In genomic region chr2:207481924-207482323, GRCh38 we compare ENCODE assay signal across 14 cellular contexts. TPM values are rescaled to one million over a fixed set of nuclear protein-coding genes. Genes with fewer than 3 reads are reported as not detected.
DNase-seq lines count a peak whose midpoint lies in the region; ATAC-seq and TF ChIP-seq lines count a peak whose summit lies in the region.
"Had no signal": no experiment of that assay in that cellular context is flagged by ENCODE, and none has a peak within 500 bp of the region (broad histone marks: within the 10 kb centered on the region; RNA-seq: fewer than 3 reads in every experiment).

No MANE protein-coding gene starts in this region.

- no peaks in the 10 kb centered on the region for H3K36me3 Mint-ChIP-seq in CD4-positive, alpha-beta T cell (ENCODE audit: low read depth)
- H3K36me3 Mint-ChIP-seq in neural progenitor cell (no peaks in the 10 kb centered on the region), nephron progenitor cell (ENCODE audit: low read depth) (no peaks in the 10 kb centered on the region)
- H3K36me3 Mint-ChIP-seq: activated naive CD4-positive, alpha-beta T cell treated with anti-CD3 and anti-CD28 coated beads, Interleukin-2, amount 10 ng/mL, durations not matched to agents 7 days and 5 days had no signal

- DNase-seq in CD4-positive, alpha-beta T cell = no peak
- DNase-seq in NCI-H446 (lab: John Stamatoyannopoulos, UW) (peak; percentile 45 to 61), coronary artery (ENCODE audit: low spot score) (peak; percentile 58), neural progenitor cell (ENCODE audit: low spot score) (peak; percentile 19), medulla oblongata (ENCODE audit: extremely low spot score) (no peak), nephron progenitor cell (no peak), GM23248 (no peak), uterus (no peak)
- DNase-seq: activated naive CD4-positive, alpha-beta T cell treated with anti-CD3 and anti-CD28 coated beads, Interleukin-2, amount 10 ng/mL, durations not matched to agents 7 days and 5 days; effector memory CD8-positive, alpha-beta T cell; mucosa of descending colon had no signal

- peak overlapping the region; percentile 30 for H3K4me3 Mint-ChIP-seq in CD4-positive, alpha-beta T cell
- H3K4me3 Mint-ChIP-seq in neural progenitor cell (no peak overlapping the region), nephron progenitor cell (no peak overlapping the region)
- H3K4me3 Mint-ChIP-seq: activated naive CD4-positive, alpha-beta T cell treated with anti-CD3 and anti-CD28 coated beads, Interleukin-2, amount 10 ng/mL, durations not matched to agents 7 days and 5 days; effector memory CD8-positive, alpha-beta T cell had no signal

- peaks cover 52% of the 10 kb centered on the region for H3K4me1 Mint-ChIP-seq in CD4-positive, alpha-beta T cell (ENCODE audit: low read depth)
- peaks cover 30% of the 10 kb centered on the region for H3K4me1 Mint-ChIP-seq in neural progenitor cell
- H3K4me1 Mint-ChIP-seq in nephron progenitor cell = peaks cover 16% of the 10 kb centered on the region

- H3K27me3 Mint-ChIP-seq in CD4-positive, alpha-beta T cell = no peaks in the 10 kb centered on the region
- H3K27me3 Mint-ChIP-seq in neural progenitor cell (ENCODE audit: insufficient read depth, low read depth) (no peaks in the 10 kb centered on the region), nephron progenitor cell (ENCODE audit: low read depth, poor library complexity) (peaks cover 3% of the 10 kb centered on the region)
- H3K27me3 Mint-ChIP-seq: effector memory CD8-positive, alpha-beta T cell had no signal

- H3K9ac ChIP-seq in neural progenitor cell = no peak overlapping the region
- no peak overlapping the region for H3K9ac ChIP-seq in GM23248

- POLR2A ChIA-PET in CD4-positive, alpha-beta T cell (lab: Charles Lee) = interaction anchor here (0.7 to 3.5 kb wide), 2 partner anchors 48 to 316 kb away, joined by 4 to 25 read pairs; partner anchors contain the start of genes CREB1 and KLF7

- H3K9me3 Mint-ChIP-seq in CD4-positive, alpha-beta T cell = no peaks in the 10 kb centered on the region
- H3K9me3 Mint-ChIP-seq in neural progenitor cell (no peaks in the 10 kb centered on the region), nephron progenitor cell (no peaks in the 10 kb centered on the region)
- H3K9me3 Mint-ChIP-seq: activated naive CD4-positive, alpha-beta T cell treated with anti-CD3 and anti-CD28 coated beads, Interleukin-2, amount 10 ng/mL, durations not matched to agents 7 days and 5 days; effector memory CD8-positive, alpha-beta T cell had no signal

- no peak overlapping the region for H3K27ac ChIP-seq in CD4-positive, alpha-beta T cell (ENCODE audit: low read depth, low read length)
- H3K27ac ChIP-seq in coronary artery (no peak overlapping the region), neural progenitor cell (no peak overlapping the region), GM23248 (no peak overlapping the region), uterus (no peak overlapping the region)
- H3K27ac ChIP-seq: SK-N-MC had no signal

- H3K4me2 ChIP-seq in neural progenitor cell = no peak overlapping the region
- no peak overlapping the region for H3K4me2 ChIP-seq in GM23248 (ENCODE audit: unreplicated experiment)

- no peak for TF ChIP-seq CTCF in CD4-positive, alpha-beta T cell (IDR thresholded peaks at IDR 0.05)
- TF ChIP-seq CTCF in coronary artery (IDR thresholded peaks at IDR 0.05) (no peak), neural progenitor cell (IDR thresholded peaks at IDR 0.05) (no peak), nephron progenitor cell (IDR thresholded peaks at IDR 0.05) (no peak), uterus (IDR thresholded peaks at IDR 0.05) (no peak)

- H2AFZ ChIP-seq in neural progenitor cell (replicated peaks) (no peak overlapping the region), GM23248 (no peak overlapping the region)

- H3K36me3 ChIP-seq in neural progenitor cell = no peaks in the 10 kb centered on the region
- no peaks in the 10 kb centered on the region for H3K36me3 ChIP-seq in GM23248 (ENCODE audit: low read depth)
- H3K36me3 ChIP-seq in uterus = no peaks in the 10 kb centered on the region

- 80 to 83% methylated on average over 3 of the region's 3 CpGs for WGBS in GM23248 (ENCODE audit: low coverage in 1 of 2, low lambda C conversion rate in 2 of 2, missing lambda C conversion rate in 2 of 2), 2 experiments

- H3K4me3 ChIP-seq in coronary artery (no peak overlapping the region), neural progenitor cell (no peak overlapping the region), GM23248 (no peak overlapping the region), uterus (no peak overlapping the region)
- H3K4me3 ChIP-seq: GM12878, mucosa of descending colon, SK-N-MC had no signal

- in situ Hi-C loops in GM23248 (cut with MboI) = loop anchor here (25.0 kb wide), 1 partner anchor 795 kb away; no protein-coding TSS in a partner anchor

- no peaks in the 10 kb centered on the region for H3K27me3 ChIP-seq in CD4-positive, alpha-beta T cell (ENCODE audit: control insufficient read depth, insufficient read depth, low read length)
- H3K27me3 ChIP-seq in neural progenitor cell (no peaks in the 10 kb centered on the region), GM23248 (replicated peaks; ENCODE audit: insufficient read depth) (no peaks in the 10 kb centered on the region), uterus (no peaks in the 10 kb centered on the region)

- no peak for ATAC-seq in CD4-positive, alpha-beta T cell (ENCODE audit: poor library complexity)
- ATAC-seq: effector memory CD8-positive, alpha-beta T cell; GM12878; mucosa of descending colon had no signal

- no peaks in the 10 kb centered on the region for H3K9me2 ChIP-seq in GM23248 (ENCODE audit: insufficient read depth)

- peak overlapping the region; percentile 55 for H3K27ac Mint-ChIP-seq in CD4-positive, alpha-beta T cell
- H3K27ac Mint-ChIP-seq in neural progenitor cell = no peak overlapping the region
- H3K27ac Mint-ChIP-seq in nephron progenitor cell = no peak overlapping the region
- H3K27ac Mint-ChIP-seq: activated naive CD4-positive, alpha-beta T cell treated with anti-CD3 and anti-CD28 coated beads, Interleukin-2, amount 10 ng/mL, durations not matched to agents 7 days and 5 days; progenitor cell of endocrine pancreas had no signal

- H3K4me1 ChIP-seq in neural progenitor cell (no peaks in the 10 kb centered on the region), GM23248 (ENCODE audit: insufficient read depth) (peaks cover 21% of the 10 kb centered on the region), uterus (no peaks in the 10 kb centered on the region)

- intact Hi-C loops in CD4-positive, alpha-beta T cell (cut with DNase I, micrococcal nuclease) = loop anchor here (2.0 to 5.0 kb wide), 2 partner anchors 45 kb away; partner anchors contain the start of gene CREB1 (in 1 of the 2)
- intact Hi-C loops in uterus (cut with DNase I; ENCODE audit: low total_unique reads) = no loop called here

- no peaks in the 10 kb centered on the region for H3K79me2 ChIP-seq in neural progenitor cell (ENCODE audit: low read depth)
- H3K79me2 ChIP-seq in GM23248 (ENCODE audit: insufficient read depth) = no peaks in the 10 kb centered on the region

- H3K9me3 ChIP-seq in CD4-positive, alpha-beta T cell (ENCODE audit: control insufficient read depth, low read length) = no peaks in the 10 kb centered on the region
- H3K9me3 ChIP-seq in neural progenitor cell (ENCODE audit: low read depth) = no peaks in the 10 kb centered on the region
- no peaks in the 10 kb centered on the region for H3K9me3 ChIP-seq in GM23248 (ENCODE audit: low read depth)
- H3K9me3 ChIP-seq in uterus = no peaks in the 10 kb centered on the region
- H3K9me3 ChIP-seq: mucosa of descending colon had no signal

- CTCF ChIA-PET in CD4-positive, alpha-beta T cell (lab: Charles Lee) = interaction anchor here (0.7 kb wide), 1 partner anchor 21 kb away, joined by 3 read pairs; no protein-coding TSS in a partner anchor

- H4K20me1 ChIP-seq in neural progenitor cell (ENCODE audit: low read depth) = no peaks in the 10 kb centered on the region
- H4K20me1 ChIP-seq in GM23248 (ENCODE audit: insufficient read depth) = no peaks in the 10 kb centered on the region

- TF ChIP-seq POLR2A in uterus (IDR thresholded peaks at IDR 0.05) = no peak

- H3F3A ChIP-seq in neural progenitor cell (ENCODE audit: low read depth) = no peaks in the 10 kb centered on the region
- no peaks in the 10 kb centered on the region for H3F3A ChIP-seq in GM23248 (ENCODE audit: insufficient read depth)

RNA-seq across cellular contexts. Expression of gene CREB1, which starts 47.8 kb away (rescaled TPM):
- total RNA-seq in CD4-positive, alpha-beta T cell = 10 to 100 TPM; 62.5 to 67.1 TPM
- total RNA-seq in neural progenitor cell (ENCODE audit: low replicate concordance) (118 and 164 TPM in 2 replicates), uterus (10 to 100 TPM; 36.5 to 96.5 (median 71.7) TPM)
- total RNA-seq in GM23248 (2014; rRNA removed; shearing (Covaris generic)) = 44.5 and 71.8 TPM in 2 replicates
- 35.9 and 37.7 TPM in 2 replicates for polyA plus RNA-seq in GM23248 (2016; fragmentation: Nextera tagmentation; extraction: Ambion mirVana)

Comparison
In these comparisons a context has a peak if more than half of its experiments do, and no peak if none do; other contexts are left out.
1. DNase-seq: peak in NCI-H446 (2 of 2), coronary artery (single experiment) and neural progenitor cell (single experiment); none in CD4-positive, alpha-beta T cell (0 of 10), medulla oblongata (single experiment), nephron progenitor cell (single experiment), GM23248 (single experiment) and uterus (0 of 2).